9 cellular contexts compared by ENCODE assay signal in the genomic region with DNA sequence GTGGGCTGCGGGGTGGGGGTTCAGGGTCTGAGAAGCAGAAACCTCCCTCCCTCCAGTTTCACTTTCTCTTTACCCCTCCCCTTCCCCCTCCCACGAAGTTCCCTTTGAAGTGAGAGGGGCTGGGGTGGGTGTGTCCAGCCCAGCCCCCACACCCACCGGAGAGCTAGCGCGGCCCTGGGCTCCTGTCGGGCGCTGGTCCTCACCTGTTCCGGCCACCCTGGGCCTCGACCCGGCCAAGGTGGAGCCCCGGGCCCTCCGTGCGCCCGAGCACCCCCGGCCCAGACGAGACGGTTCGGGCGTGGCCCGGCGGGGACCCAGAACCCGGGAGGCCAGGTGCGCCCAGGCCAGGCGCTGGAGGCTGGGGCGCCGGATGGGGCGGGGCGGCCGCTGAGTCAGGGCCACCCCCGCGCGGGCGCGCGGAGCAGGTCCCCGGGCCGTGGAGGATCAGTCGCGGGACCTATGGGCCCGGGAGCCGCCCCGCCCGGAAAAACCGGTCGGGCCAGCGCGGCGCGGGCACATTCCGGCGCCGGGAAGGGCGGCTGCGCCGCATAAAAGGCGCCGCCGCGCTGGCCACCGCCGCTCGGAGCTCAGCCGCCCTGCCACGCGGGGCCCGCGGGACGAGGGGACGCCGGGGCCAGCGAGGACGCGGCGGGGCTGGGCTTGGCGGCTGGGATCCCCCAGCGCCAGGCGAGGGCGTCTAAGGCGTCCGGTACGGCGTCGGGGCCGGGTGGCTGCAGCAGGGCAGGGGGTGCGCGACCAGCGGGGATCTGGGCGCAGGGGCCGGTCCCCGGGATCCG. TPM values are rescaled to one million over a fixed set of nuclear protein-coding genes. Genes with fewer than 3 reads are reported as not detected.
DNase-seq lines count a peak whose midpoint lies in the region; ATAC-seq and TF ChIP-seq lines count a peak whose summit lies in the region.
"Had no signal": no experiment of that assay in that cellular context is flagged by ENCODE, and none has a peak within 500 bp of the region (broad histone marks: within the 10 kb centered on the region; RNA-seq: fewer than 3 reads in every experiment).

No MANE protein-coding gene starts in this region.

- H3K9me3 Mint-ChIP-seq in CD14-positive monocyte, result peaks cover 0 to 8% (median 0%) of the 10 kb centered on the region in 7 donors

- peak overlapping the region; percentile 51 to 76 for H3K4me3 Mint-ChIP-seq in CD14-positive monocyte

- H3K4me2 ChIP-seq in parathyroid adenoma (ENCODE audit: low read length), result peak overlapping the region; percentile 97

- H3K27ac Mint-ChIP-seq in CD14-positive monocyte, result no peak overlapping the region

- H3K27ac ChIP-seq in parathyroid adenoma, result no peak overlapping the region

- H3K9ac ChIP-seq in parathyroid adenoma, result peak overlapping the region; percentile 4

- no peaks in the 10 kb centered on the region for H3K9me3 ChIP-seq in parathyroid adenoma (ENCODE audit: control insufficient read depth, low read length)

- H3K27me3 Mint-ChIP-seq in CD14-positive monocyte (ENCODE audit: low read depth in 3 of 3), result peaks cover 29 to 58% (median 38%) of the 10 kb centered on the region in 3 donors

- peaks cover 3% of the 10 kb centered on the region for H3K4me1 ChIP-seq in parathyroid adenoma

- H3K27me3 ChIP-seq in parathyroid adenoma (ENCODE audit: control insufficient read depth, insufficient read depth, low read length), result no peaks in the 10 kb centered on the region

- H3K79me2 ChIP-seq in parathyroid adenoma, result no peaks in the 10 kb centered on the region

- H3K36me3 Mint-ChIP-seq in CD14-positive monocyte, result no peaks in the 10 kb centered on the region

- TF ChIP-seq CTCF in CD14-positive monocyte (IDR thresholded peaks at IDR 0.05) (no peak), parathyroid adenoma (IDR thresholded peaks at IDR 0.05) (no peak)

- no peaks in the 10 kb centered on the region for H3K4me1 Mint-ChIP-seq in CD14-positive monocyte

- H3K4me3 ChIP-seq in parathyroid adenoma (ENCODE audit: low read depth, low read length), result peak overlapping the region; percentile 80
- H3K4me3 ChIP-seq: K562 had no signal

- peak overlapping the region; percentile 85 for H2AFZ ChIP-seq in parathyroid adenoma

- no peaks in the 10 kb centered on the region for H3K36me3 ChIP-seq in parathyroid adenoma (ENCODE audit: control insufficient read depth, insufficient read depth, low read length)

- ATAC-seq in Right ventricle myocardium inferior (no peak), GM18870 (IDR thresholded peaks at IDR 0.05; ENCODE audit: unreplicated experiment) (no peak)
- ATAC-seq: K562 had no signal

- intact Hi-C loops in CD14-positive monocyte (cut with micrococcal nuclease) (no loop called here), Right ventricle myocardium inferior (cut with DNase I) (no loop called here)

- DNase-seq in CD14-positive monocyte (ENCODE audit: low spot score), result no peak
- DNase-seq in SW480 (ENCODE audit: low spot score), result peak; percentile 74
- DNase-seq in Right ventricle myocardium inferior (ENCODE audit: missing footprints), result peak; percentile 50
- DNase-seq in C1 segment of cervical spinal cord (lab: John Stamatoyannopoulos, UW), result no peak
- DNase-seq in AG08396 (ENCODE audit: low spot score), result no peak
- no peak for DNase-seq in hypothalamus (lab: John Stamatoyannopoulos, UW)

RNA-seq across cellular contexts. Expression of gene KIF26A, which starts 21.6 kb away (rescaled TPM):
- polyA plus RNA-seq in CD14-positive monocyte, result not detected
- 6.4 TPM for total RNA-seq in Right ventricle myocardium inferior
- polyA plus RNA-seq: K562 had no signal

RNA-seq across cellular contexts. Expression of gene ASPG, which starts 31.2 kb away (rescaled TPM):
- polyA plus RNA-seq in CD14-positive monocyte, result not detected
- 27.5 TPM for total RNA-seq in Right ventricle myocardium inferior
- polyA plus RNA-seq: K562 had no signal

Comparison
In these comparisons a context has a peak if more than half of its experiments do, and no peak if none do; other contexts are left out.
1. DNase-seq: peak in SW480 (single experiment) and Right ventricle myocardium inferior (single experiment); none in CD14-positive monocyte (single experiment), C1 segment of cervical spinal cord (0 of 14), AG08396 (single experiment) and hypothalamus (0 of 51).